Comparison of ENCODE assay signal across 19 cellular contexts in the genomic region with DNA sequence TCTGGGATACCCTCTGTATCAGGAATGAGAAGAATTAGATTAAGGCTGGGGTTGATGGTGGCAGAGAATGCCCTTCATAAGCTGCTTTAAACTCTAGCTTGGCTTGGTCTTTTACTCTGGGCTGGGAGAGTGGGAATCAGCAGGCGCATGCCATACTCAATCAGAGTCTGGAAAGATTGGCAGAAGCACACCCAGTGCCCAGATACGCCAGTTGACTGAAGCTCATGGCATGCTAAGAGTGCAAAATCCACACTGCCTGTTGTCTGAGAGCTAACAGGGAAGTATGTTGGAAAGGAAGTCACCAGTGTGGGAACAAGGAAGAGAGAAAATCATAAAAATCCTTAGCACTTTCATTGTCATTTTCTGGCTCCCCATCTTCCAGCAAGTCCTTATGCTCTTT. TPM values are rescaled to one million over a fixed set of nuclear protein-coding genes. Genes with fewer than 3 reads are reported as not detected.
"Had no signal": no experiment of that assay in that cellular context is flagged by ENCODE, and none has a peak within 500 bp of the region (broad histone marks: within the 10 kb centered on the region; RNA-seq: fewer than 3 reads in every experiment).

No MANE protein-coding gene starts in this region.

- H3K36me3 ChIP-seq: lower lobe of right lung, transverse colon had no signal

- H3K27ac ChIP-seq: lower lobe of right lung, parathyroid adenoma, skin epidermis, transverse colon had no signal

- DNase-seq: activated CD4-positive, CD25-positive, alpha-beta regulatory T cell treated with anti-CD3 and anti-CD28 coated beads, Interleukin-2, amount 50 U/mL, for 72 hours; activated naive CD4-positive, alpha-beta T cell; activated naive CD8-positive, alpha-beta T cell treated with anti-CD3 and anti-CD28 coated beads, Interleukin-2, amount 10 ng/mL, durations not matched to agents 7 days and 5 days; endodermal cell; erythroblast; hypothalamus; kidney glomerular epithelial cell; lower lobe of right lung; midbrain; retina; stimulated activated CD4-positive, alpha-beta T cell treated with anti-CD3 and anti-CD28 coated beads, Interleukin-4, amount 100 ng/mL, for 24 hours; stimulated activated naive CD4-positive, alpha-beta T cell; substantia nigra; T-helper 1 cell; T1000; transverse colon had no signal

- H3K9me3 ChIP-seq: lower lobe of right lung, transverse colon had no signal

- H3K4me3 Mint-ChIP-seq: activated naive CD8-positive, alpha-beta T cell treated with anti-CD3 and anti-CD28 coated beads, Interleukin-2, amount 10 ng/mL, durations not matched to agents 7 days and 5 days; activated T-helper 1 cell treated with anti-CD3 and anti-CD28 coated beads, Interleukin-12 subunit alpha, Interleukin-12 subunit beta, Interleukin-2, Interleukin-4 antibody, amounts not matched to agents 30 ng/mL and 10 ng/mL and 1 ng/mL, durations not matched to agents 14 hours and 24 hours and 36 hours; endodermal cell had no signal

- H3K9me3 Mint-ChIP-seq: activated T-helper 1 cell treated with anti-CD3 and anti-CD28 coated beads, Interleukin-12 subunit alpha, Interleukin-12 subunit beta, Interleukin-2, Interleukin-4 antibody, amounts not matched to agents 30 ng/mL and 10 ng/mL and 1 ng/mL, durations not matched to agents 14 hours and 24 hours and 36 hours had no signal

- H3K27me3 Mint-ChIP-seq: activated naive CD8-positive, alpha-beta T cell treated with anti-CD3 and anti-CD28 coated beads, Interleukin-2, amount 10 ng/mL, durations not matched to agents 7 days and 5 days had no signal

- H3K27ac Mint-ChIP-seq: activated naive CD8-positive, alpha-beta T cell treated with anti-CD3 and anti-CD28 coated beads, Interleukin-2, amount 10 ng/mL, durations not matched to agents 7 days and 5 days; activated T-helper 1 cell treated with anti-CD3 and anti-CD28 coated beads, Interleukin-12 subunit alpha, Interleukin-12 subunit beta, Interleukin-2, Interleukin-4 antibody, amounts not matched to agents 30 ng/mL and 10 ng/mL and 1 ng/mL, durations not matched to agents 14 hours and 24 hours and 36 hours; endodermal cell had no signal

- ATAC-seq: lower lobe of right lung had no signal

- H3K4me1 Mint-ChIP-seq: activated naive CD8-positive, alpha-beta T cell treated with anti-CD3 and anti-CD28 coated beads, Interleukin-2, amount 10 ng/mL, durations not matched to agents 7 days and 5 days had no signal

- H3K4me3 ChIP-seq: lower lobe of right lung, skin epidermis, transverse colon had no signal

- H3K4me1 ChIP-seq: parathyroid adenoma had no signal

- H3K36me3 Mint-ChIP-seq: activated naive CD8-positive, alpha-beta T cell treated with anti-CD3 and anti-CD28 coated beads, Interleukin-2, amount 10 ng/mL, durations not matched to agents 7 days and 5 days had no signal

- H3K27me3 ChIP-seq: transverse colon had no signal

RNA-seq across cellular contexts. Expression of a gene that starts 53.0 kb away (rescaled TPM):
- total RNA-seq: activated T-helper 1 cell treated with anti-CD3 and anti-CD28 coated beads, Interleukin-12 subunit alpha, Interleukin-12 subunit beta, Interleukin-2, Interleukin-4 antibody, amounts not matched to agents 30 ng/mL and 10 ng/mL and 1 ng/mL, durations not matched to agents 14 hours and 24 hours and 36 hours had no signal
